In genomic region chr9:120477534-120478001, GRCh38 we compare ENCODE assay signal across 8 cellular contexts.
DNase-seq lines count a peak whose midpoint lies in the region; ATAC-seq and TF ChIP-seq lines count a peak whose summit lies in the region.

No MANE protein-coding gene starts in this region.

- no peaks in the 10 kb centered on the region for H3K27me3 ChIP-seq in OCI-LY1 (ENCODE audit: insufficient read depth, low read length)
- no peaks in the 10 kb centered on the region for H3K27me3 ChIP-seq in body of pancreas
- H3K27me3 ChIP-seq in sigmoid colon, result no peaks in the 10 kb centered on the region

- TF ChIP-seq CTCF in GM12875 (IDR thresholded peaks at IDR 0.05; ENCODE audit: borderline replicate concordance, insufficient read depth, low read depth, low read length) (peak; percentile 76), OCI-LY1 (IDR thresholded peaks at IDR 0.05; ENCODE audit: low read length) (peak; percentile 79), body of pancreas (IDR thresholded peaks at IDR 0.05) (peak; percentile 53 to 84 (median 73)), sigmoid colon (IDR thresholded peaks at IDR 0.05) (peak; percentile 45 to 89 (median 74))

- no peaks in the 10 kb centered on the region for H3F3A ChIP-seq in OCI-LY1 (ENCODE audit: insufficient read depth, low read length)

- H3K9me3 ChIP-seq in OCI-LY1 (ENCODE audit: low read length) (no peaks in the 10 kb centered on the region), body of pancreas (no peaks in the 10 kb centered on the region), sigmoid colon (no peaks in the 10 kb centered on the region)

- H3K9ac ChIP-seq in OCI-LY1 (ENCODE audit: low read length), result no peak overlapping the region

- H3K9me2 ChIP-seq in OCI-LY1 (ENCODE audit: low read depth, low read length), result no peaks in the 10 kb centered on the region

- H3K4me3 ChIP-seq in GM12875 (ENCODE audit: low read depth, low read length) (no peak overlapping the region), OCI-LY1 (ENCODE audit: low read depth, low read length, poor library complexity, severe bottlenecking) (no peak overlapping the region), body of pancreas (no peak overlapping the region), sigmoid colon (no peak overlapping the region)

- H4K20me1 ChIP-seq in OCI-LY1 (ENCODE audit: insufficient read depth, low read length), result no peaks in the 10 kb centered on the region

- H3K36me3 ChIP-seq in OCI-LY1 (ENCODE audit: insufficient read depth, low read length) (peaks cover 89% of the 10 kb centered on the region), body of pancreas (replicated peaks in 1 of 2; ENCODE audit: insufficient read depth in 1 of 2, low read depth in 2 of 2) (peaks cover 0 to 1% of the 10 kb centered on the region in 2 donors), sigmoid colon (peaks cover 6 to 45% (median 14%) of the 10 kb centered on the region in 4 donors)

- peak; percentile 63 for ATAC-seq in HG03521 (IDR thresholded peaks at IDR 0.05; ENCODE audit: unreplicated experiment)
- ATAC-seq in body of pancreas, result peak; percentile 66

- intact Hi-C loops in body of pancreas (cut with DNase I), result no loop called here
- intact Hi-C loops in sigmoid colon (cut with DNase I), result no loop called here

- DNase-seq in AG08396 (ENCODE audit: low spot score) (peak; percentile 78), body of pancreas (peak; percentile 48 to 57 (median 56)), hypothalamus (lab: John Stamatoyannopoulos, UW) (peak in 36 of 51 donors; percentile 2 to 65 (median 28)), sigmoid colon (peak; percentile 68)
- no peak for DNase-seq in central memory CD4-positive, alpha-beta T cell

- no peaks in the 10 kb centered on the region for H3K79me2 ChIP-seq in OCI-LY1 (ENCODE audit: insufficient read depth, low read length)

- WGBS in body of pancreas, 2 donors, result 18 to 29% methylated on average over 3 of the region's 3 CpGs
- 16 to 37% methylated on average over 3 of the region's 3 CpGs for WGBS in sigmoid colon, 2 donors

- no peak for TF ChIP-seq POLR2A in body of pancreas (IDR thresholded peaks at IDR 0.05)
- TF ChIP-seq POLR2A in sigmoid colon (IDR thresholded peaks at IDR 0.05), result no peak

- H3K27ac ChIP-seq in OCI-LY1 (ENCODE audit: low read depth, low read length, poor library complexity, severe bottlenecking) (no peak overlapping the region), body of pancreas (no peak overlapping the region), sigmoid colon (peak overlapping the region in 3 of 4 donors; percentile 33 to 55 (median 40))

- no peak overlapping the region for H3K4me2 ChIP-seq in OCI-LY1 (ENCODE audit: low read length)

- H2AFZ ChIP-seq in OCI-LY1 (ENCODE audit: low read length), result no peak overlapping the region

- TF ChIP-seq EP300 in sigmoid colon (IDR thresholded peaks at IDR 0.05), result no peak

- no peaks in the 10 kb centered on the region for H3K4me1 ChIP-seq in OCI-LY1 (ENCODE audit: insufficient read depth, low read length, severe bottlenecking)
- H3K4me1 ChIP-seq in body of pancreas, result peaks cover 19% of the 10 kb centered on the region
- H3K4me1 ChIP-seq in sigmoid colon, result peaks cover 0 to 33% (median 22%) of the 10 kb centered on the region in 4 donors

Comparison
In these comparisons a context has a peak if more than half of its experiments do, and no peak if none do; other contexts are left out.
1. H3K27ac ChIP-seq: peak in sigmoid colon (3 of 4); none in OCI-LY1 (single experiment) and body of pancreas (0 of 4).
2. Peak in every context shown above with its lines, with median percentiles within 50 percentile points of each other: CTCF ChIP-seq.